1 cellular context compared by ENCODE assay signal in genomic region chr7:135316648-135317313, GRCh38.
TF ChIP-seq lines count a peak whose summit lies in the region.

No MANE protein-coding gene starts in this region.

TF ChIP-seq in HepG2, 621 proteins besides CTCF, POLR2A, EP300 and RAD21 (continued from another document):
- no peak for TF ChIP-seq DMTF1 (CRISPR knock-in tag; IDR thresholded peaks at IDR 0.05)
- TF ChIP-seq ZNF83 (CRISPR knock-in tag; IDR thresholded peaks at IDR 0.05; ENCODE audit: borderline replicate concordance), result no peak
- no peak for TF ChIP-seq ZNF589 (CRISPR knock-in tag; conservative IDR thresholded peaks at IDR 0.05)
- no peak for TF ChIP-seq HOXA7 (CRISPR knock-in tag; IDR thresholded peaks at IDR 0.05)
- no peak for TF ChIP-seq RARA (CRISPR knock-in tag; IDR thresholded peaks at IDR 0.05)
- no peak for TF ChIP-seq SKI (IDR thresholded peaks at IDR 0.05; ENCODE audit: partially characterized antibody)
- TF ChIP-seq ZBTB42 (CRISPR knock-in tag; IDR thresholded peaks at IDR 0.05), result no peak
- TF ChIP-seq ZNF629 (CRISPR knock-in tag; conservative IDR thresholded peaks at IDR 0.05), result peak; percentile 72
